1 cellular context compared by ENCODE assay signal in the genomic region with DNA sequence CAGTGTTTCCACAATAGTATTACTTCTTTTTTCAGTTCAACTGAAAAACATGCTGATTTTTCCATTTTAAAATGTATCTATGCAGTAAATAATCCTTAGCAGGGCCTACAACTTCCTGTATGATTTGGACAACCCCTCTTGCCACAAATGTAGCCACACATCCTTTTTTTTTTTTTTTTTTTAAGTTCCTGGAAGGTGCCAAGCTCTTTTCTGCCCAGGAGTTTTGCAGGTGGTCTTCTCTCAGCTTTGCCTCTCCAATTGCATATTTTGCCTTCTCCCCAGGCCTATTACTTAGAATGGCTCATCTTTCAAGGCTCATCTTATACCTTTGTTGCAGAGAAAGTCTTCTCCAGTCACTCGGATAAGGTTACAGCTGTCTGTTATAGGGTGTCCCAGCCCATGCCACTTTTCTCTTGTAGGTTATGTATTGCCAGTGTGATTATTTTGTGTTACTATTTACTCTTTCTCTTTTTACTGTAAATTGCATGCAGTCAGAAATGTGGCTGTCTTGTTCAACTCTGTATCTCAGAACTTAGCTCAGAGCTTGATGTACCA.
TF ChIP-seq lines count a peak whose summit lies in the region.

No MANE protein-coding gene starts in this region.

TF ChIP-seq in WTC11, 78 proteins besides CTCF, POLR2A, EP300 and RAD21 (continued from another document):
- TF ChIP-seq, protein P1, sequence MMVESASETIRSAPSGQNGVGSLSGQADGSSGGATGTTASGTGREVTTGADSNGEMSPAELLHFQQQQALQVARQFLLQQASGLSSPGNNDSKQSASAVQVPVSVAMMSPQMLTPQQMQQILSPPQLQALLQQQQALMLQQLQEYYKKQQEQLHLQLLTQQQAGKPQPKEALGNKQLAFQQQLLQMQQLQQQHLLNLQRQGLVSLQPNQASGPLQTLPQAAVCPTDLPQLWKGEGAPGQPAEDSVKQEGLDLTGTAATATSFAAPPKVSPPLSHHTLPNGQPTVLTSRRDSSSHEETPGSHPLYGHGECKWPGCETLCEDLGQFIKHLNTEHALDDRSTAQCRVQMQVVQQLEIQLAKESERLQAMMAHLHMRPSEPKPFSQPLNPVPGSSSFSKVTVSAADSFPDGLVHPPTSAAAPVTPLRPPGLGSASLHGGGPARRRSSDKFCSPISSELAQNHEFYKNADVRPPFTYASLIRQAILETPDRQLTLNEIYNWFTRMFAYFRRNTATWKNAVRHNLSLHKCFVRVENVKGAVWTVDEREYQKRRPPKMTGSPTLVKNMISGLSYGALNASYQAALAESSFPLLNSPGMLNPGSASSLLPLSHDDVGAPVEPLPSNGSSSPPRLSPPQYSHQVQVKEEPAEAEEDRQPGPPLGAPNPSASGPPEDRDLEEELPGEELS (CRISPR knock-in tag; IDR thresholded peaks at IDR 0.05): no peak
- TF ChIP-seq, protein P2, sequence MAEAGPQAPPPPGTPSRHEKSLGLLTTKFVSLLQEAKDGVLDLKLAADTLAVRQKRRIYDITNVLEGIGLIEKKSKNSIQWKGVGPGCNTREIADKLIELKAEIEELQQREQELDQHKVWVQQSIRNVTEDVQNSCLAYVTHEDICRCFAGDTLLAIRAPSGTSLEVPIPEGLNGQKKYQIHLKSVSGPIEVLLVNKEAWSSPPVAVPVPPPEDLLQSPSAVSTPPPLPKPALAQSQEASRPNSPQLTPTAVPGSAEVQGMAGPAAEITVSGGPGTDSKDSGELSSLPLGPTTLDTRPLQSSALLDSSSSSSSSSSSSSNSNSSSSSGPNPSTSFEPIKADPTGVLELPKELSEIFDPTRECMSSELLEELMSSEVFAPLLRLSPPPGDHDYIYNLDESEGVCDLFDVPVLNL (CRISPR knock-in tag; IDR thresholded peaks at IDR 0.05; ENCODE audit: borderline replicate concordance, low read depth): no peak
- TF ChIP-seq ELF4 (CRISPR knock-in tag; IDR thresholded peaks at IDR 0.05; ENCODE audit: low read depth) (no peak), FOXJ3 (CRISPR knock-in tag; IDR thresholded peaks at IDR 0.05; ENCODE audit: borderline replicate concordance) (no peak), CREB1 (CRISPR knock-in tag; IDR thresholded peaks at IDR 0.05) (no peak), TCF7 (CRISPR knock-in tag; IDR thresholded peaks at IDR 0.05; ENCODE audit: low read depth) (no peak), NR2C2 (CRISPR knock-in tag; IDR thresholded peaks at IDR 0.05) (no peak)
- TF ChIP-seq, protein P3, sequence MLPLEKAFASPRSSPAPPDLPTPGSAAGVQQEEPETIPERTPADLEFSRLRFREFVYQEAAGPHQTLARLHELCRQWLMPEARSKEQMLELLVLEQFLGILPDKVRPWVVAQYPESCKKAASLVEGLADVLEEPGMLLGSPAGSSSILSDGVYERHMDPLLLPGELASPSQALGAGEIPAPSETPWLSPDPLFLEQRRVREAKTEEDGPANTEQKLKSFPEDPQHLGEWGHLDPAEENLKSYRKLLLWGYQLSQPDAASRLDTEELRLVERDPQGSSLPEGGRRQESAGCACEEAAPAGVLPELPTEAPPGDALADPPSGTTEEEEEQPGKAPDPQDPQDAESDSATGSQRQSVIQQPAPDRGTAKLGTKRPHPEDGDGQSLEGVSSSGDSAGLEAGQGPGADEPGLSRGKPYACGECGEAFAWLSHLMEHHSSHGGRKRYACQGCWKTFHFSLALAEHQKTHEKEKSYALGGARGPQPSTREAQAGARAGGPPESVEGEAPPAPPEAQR (CRISPR knock-in tag; IDR thresholded peaks at IDR 0.05): no peak
- TF ChIP-seq, protein P4, sequence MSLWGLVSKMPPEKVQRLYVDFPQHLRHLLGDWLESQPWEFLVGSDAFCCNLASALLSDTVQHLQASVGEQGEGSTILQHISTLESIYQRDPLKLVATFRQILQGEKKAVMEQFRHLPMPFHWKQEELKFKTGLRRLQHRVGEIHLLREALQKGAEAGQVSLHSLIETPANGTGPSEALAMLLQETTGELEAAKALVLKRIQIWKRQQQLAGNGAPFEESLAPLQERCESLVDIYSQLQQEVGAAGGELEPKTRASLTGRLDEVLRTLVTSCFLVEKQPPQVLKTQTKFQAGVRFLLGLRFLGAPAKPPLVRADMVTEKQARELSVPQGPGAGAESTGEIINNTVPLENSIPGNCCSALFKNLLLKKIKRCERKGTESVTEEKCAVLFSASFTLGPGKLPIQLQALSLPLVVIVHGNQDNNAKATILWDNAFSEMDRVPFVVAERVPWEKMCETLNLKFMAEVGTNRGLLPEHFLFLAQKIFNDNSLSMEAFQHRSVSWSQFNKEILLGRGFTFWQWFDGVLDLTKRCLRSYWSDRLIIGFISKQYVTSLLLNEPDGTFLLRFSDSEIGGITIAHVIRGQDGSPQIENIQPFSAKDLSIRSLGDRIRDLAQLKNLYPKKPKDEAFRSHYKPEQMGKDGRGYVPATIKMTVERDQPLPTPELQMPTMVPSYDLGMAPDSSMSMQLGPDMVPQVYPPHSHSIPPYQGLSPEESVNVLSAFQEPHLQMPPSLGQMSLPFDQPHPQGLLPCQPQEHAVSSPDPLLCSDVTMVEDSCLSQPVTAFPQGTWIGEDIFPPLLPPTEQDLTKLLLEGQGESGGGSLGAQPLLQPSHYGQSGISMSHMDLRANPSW (CRISPR knock-in tag; conservative IDR thresholded peaks at IDR 0.05; ENCODE audit: low read depth): no peak
- TF ChIP-seq, protein P5, sequence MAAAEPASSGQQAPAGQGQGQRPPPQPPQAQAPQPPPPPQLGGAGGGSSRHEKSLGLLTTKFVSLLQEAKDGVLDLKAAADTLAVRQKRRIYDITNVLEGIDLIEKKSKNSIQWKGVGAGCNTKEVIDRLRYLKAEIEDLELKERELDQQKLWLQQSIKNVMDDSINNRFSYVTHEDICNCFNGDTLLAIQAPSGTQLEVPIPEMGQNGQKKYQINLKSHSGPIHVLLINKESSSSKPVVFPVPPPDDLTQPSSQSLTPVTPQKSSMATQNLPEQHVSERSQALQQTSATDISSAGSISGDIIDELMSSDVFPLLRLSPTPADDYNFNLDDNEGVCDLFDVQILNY (CRISPR knock-in tag; IDR thresholded peaks at IDR 0.05): no peak
- TF ChIP-seq, protein P6, sequence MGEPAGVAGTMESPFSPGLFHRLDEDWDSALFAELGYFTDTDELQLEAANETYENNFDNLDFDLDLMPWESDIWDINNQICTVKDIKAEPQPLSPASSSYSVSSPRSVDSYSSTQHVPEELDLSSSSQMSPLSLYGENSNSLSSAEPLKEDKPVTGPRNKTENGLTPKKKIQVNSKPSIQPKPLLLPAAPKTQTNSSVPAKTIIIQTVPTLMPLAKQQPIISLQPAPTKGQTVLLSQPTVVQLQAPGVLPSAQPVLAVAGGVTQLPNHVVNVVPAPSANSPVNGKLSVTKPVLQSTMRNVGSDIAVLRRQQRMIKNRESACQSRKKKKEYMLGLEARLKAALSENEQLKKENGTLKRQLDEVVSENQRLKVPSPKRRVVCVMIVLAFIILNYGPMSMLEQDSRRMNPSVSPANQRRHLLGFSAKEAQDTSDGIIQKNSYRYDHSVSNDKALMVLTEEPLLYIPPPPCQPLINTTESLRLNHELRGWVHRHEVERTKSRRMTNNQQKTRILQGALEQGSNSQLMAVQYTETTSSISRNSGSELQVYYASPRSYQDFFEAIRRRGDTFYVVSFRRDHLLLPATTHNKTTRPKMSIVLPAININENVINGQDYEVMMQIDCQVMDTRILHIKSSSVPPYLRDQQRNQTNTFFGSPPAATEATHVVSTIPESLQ (CRISPR knock-in tag; IDR thresholded peaks at IDR 0.05): no peak
- TF ChIP-seq, protein P7, sequence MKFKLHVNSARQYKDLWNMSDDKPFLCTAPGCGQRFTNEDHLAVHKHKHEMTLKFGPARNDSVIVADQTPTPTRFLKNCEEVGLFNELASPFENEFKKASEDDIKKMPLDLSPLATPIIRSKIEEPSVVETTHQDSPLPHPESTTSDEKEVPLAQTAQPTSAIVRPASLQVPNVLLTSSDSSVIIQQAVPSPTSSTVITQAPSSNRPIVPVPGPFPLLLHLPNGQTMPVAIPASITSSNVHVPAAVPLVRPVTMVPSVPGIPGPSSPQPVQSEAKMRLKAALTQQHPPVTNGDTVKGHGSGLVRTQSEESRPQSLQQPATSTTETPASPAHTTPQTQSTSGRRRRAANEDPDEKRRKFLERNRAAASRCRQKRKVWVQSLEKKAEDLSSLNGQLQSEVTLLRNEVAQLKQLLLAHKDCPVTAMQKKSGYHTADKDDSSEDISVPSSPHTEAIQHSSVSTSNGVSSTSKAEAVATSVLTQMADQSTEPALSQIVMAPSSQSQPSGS (CRISPR knock-in tag; IDR thresholded peaks at IDR 0.05; ENCODE audit: borderline replicate concordance, low read depth): no peak
